Comparison of ENCODE assay signal across 27 cellular contexts in genomic region chr1:112889052-112889451, GRCh38.
"Had no signal": no experiment of that assay in that cellular context is flagged by ENCODE, and none has a peak within 500 bp of the region (broad histone marks: within the 10 kb centered on the region; RNA-seq: fewer than 3 reads in every experiment).

No MANE protein-coding gene starts in this region.

- H3K27me3 Mint-ChIP-seq: activated CD4-positive, alpha-beta memory T cell treated with anti-CD3 and anti-CD28 coated beads, Interleukin-2, amount 10 ng/mL, durations not matched to agents 7 days and 5 days; activated CD4-positive, alpha-beta T cell treated with anti-CD3 and anti-CD28 coated beads, Interleukin-2, amount 10 ng/mL, durations not matched to agents 7 days and 5 days; activated naive CD8-positive, alpha-beta T cell; activated T-helper 17 cell treated with anti-CD3 and anti-CD28 coated beads, Interleukin-2, amount 50 U/mL, for 72 hours; central memory CD8-positive, alpha-beta T cell; effector memory CD8-positive, alpha-beta T cell had no signal

- H3K36me3 ChIP-seq: brain microvascular endothelial cell, esophagus muscularis mucosa, gastrocnemius medialis, heart right ventricle had no signal

- H3K4me3 Mint-ChIP-seq: activated CD4-positive, alpha-beta memory T cell treated with anti-CD3 and anti-CD28 coated beads, Interleukin-2, amount 10 ng/mL, durations not matched to agents 7 days and 5 days; activated CD4-positive, alpha-beta T cell treated with anti-CD3 and anti-CD28 coated beads, Interleukin-2, amount 10 ng/mL, durations not matched to agents 7 days and 5 days; activated naive CD8-positive, alpha-beta T cell; activated T-cell treated with anti-CD3 and anti-CD28 coated beads, Interleukin-2, amount 50 U/mL, for 4 hours; activated T-helper 17 cell treated with anti-CD3 and anti-CD28 coated beads, Interleukin-2, amount 50 U/mL, for 72 hours; central memory CD8-positive, alpha-beta T cell; effector memory CD8-positive, alpha-beta T cell; WTC11 had no signal

- H3K9me3 Mint-ChIP-seq: activated CD4-positive, alpha-beta memory T cell treated with anti-CD3 and anti-CD28 coated beads, Interleukin-2, amount 10 ng/mL, durations not matched to agents 7 days and 5 days; activated T-helper 17 cell treated with anti-CD3 and anti-CD28 coated beads, Interleukin-2, amount 50 U/mL, for 72 hours; central memory CD8-positive, alpha-beta T cell had no signal

- H3K4me3 ChIP-seq: esophagus muscularis mucosa, gastrocnemius medialis, heart right ventricle had no signal

- H3K27ac ChIP-seq: brain microvascular endothelial cell, esophagus muscularis mucosa, foreskin keratinocyte, gastrocnemius medialis, heart right ventricle had no signal

- H3K27ac Mint-ChIP-seq: activated CD4-positive, alpha-beta memory T cell treated with anti-CD3 and anti-CD28 coated beads, Interleukin-2, amount 10 ng/mL, durations not matched to agents 7 days and 5 days; activated CD4-positive, alpha-beta T cell treated with anti-CD3 and anti-CD28 coated beads, Interleukin-2, amount 10 ng/mL, durations not matched to agents 7 days and 5 days; activated naive CD8-positive, alpha-beta T cell; activated T-helper 17 cell treated with anti-CD3 and anti-CD28 coated beads, Interleukin-2, amount 50 U/mL, for 72 hours; effector memory CD8-positive, alpha-beta T cell; WTC11 had no signal

- H3K27me3 ChIP-seq: brain microvascular endothelial cell, esophagus muscularis mucosa, foreskin keratinocyte, gastrocnemius medialis, heart right ventricle had no signal

- DNase-seq: activated CD4-positive, alpha-beta memory T cell treated with anti-CD3 and anti-CD28 coated beads, Interleukin-2, amount 10 ng/mL, durations not matched to agents 7 days and 5 days; activated CD4-positive, alpha-beta T cell treated with anti-CD3 and anti-CD28 coated beads for 1 hour; activated CD4-positive, alpha-beta T cell treated with anti-CD3 and anti-CD28 coated beads for 4 hours; activated CD4-positive, alpha-beta T cell treated with anti-CD3 and anti-CD28 coated beads, Interleukin-2, amount 10 ng/mL, durations not matched to agents 7 days and 5 days; activated CD4-positive, alpha-beta T cell treated with anti-CD3 and anti-CD28 coated beads, Interleukin-2, amount 50 U/mL, for 4 hours; activated effector memory CD4-positive, alpha-beta T cell treated with Interleukin-2 at 50 U/mL for 16 hours; activated gamma-delta T cell treated with Interleukin-2 at 50 U/mL for 16 hours; activated naive CD4-positive, alpha-beta T cell treated with anti-CD3 and anti-CD28 coated beads, Interleukin-2, amount 50 U/mL, for 16 hours; activated naive CD4-positive, alpha-beta T cell treated with Interleukin-2 at 50 U/mL for 16 hours; activated T-cell treated with anti-CD3 and anti-CD28 coated beads, Interleukin-2, amount 50 U/mL, for 4 hours; amniotic stem cell; anterior cingulate cortex; brain microvascular endothelial cell; cortex of kidney; dermis blood vessel endothelial cell; effector CD4-positive, alpha-beta T cell; effector memory CD8-positive, alpha-beta T cell; foreskin keratinocyte; gastrocnemius medialis; glutamatergic neuron; heart right ventricle; T-helper 2 cell had no signal

- ATAC-seq: activated T-cell treated with anti-CD3 and anti-CD28 coated beads, Interleukin-2, amount 50 U/mL, for 4 hours; activated T-helper 17 cell treated with anti-CD3 and anti-CD28 coated beads, Interleukin-2, amount 50 U/mL, for 72 hours; effector memory CD8-positive, alpha-beta T cell; foreskin keratinocyte; gastrocnemius medialis; WTC11 had no signal

- H3K4me1 Mint-ChIP-seq: activated CD4-positive, alpha-beta memory T cell treated with anti-CD3 and anti-CD28 coated beads, Interleukin-2, amount 10 ng/mL, durations not matched to agents 7 days and 5 days; activated CD4-positive, alpha-beta T cell treated with anti-CD3 and anti-CD28 coated beads, Interleukin-2, amount 10 ng/mL, durations not matched to agents 7 days and 5 days; activated T-helper 17 cell treated with anti-CD3 and anti-CD28 coated beads, Interleukin-2, amount 50 U/mL, for 72 hours; central memory CD8-positive, alpha-beta T cell had no signal

- H3K9me3 ChIP-seq: gastrocnemius medialis had no signal
